ENCODE assay signal across 1 cellular context in the genomic region with DNA sequence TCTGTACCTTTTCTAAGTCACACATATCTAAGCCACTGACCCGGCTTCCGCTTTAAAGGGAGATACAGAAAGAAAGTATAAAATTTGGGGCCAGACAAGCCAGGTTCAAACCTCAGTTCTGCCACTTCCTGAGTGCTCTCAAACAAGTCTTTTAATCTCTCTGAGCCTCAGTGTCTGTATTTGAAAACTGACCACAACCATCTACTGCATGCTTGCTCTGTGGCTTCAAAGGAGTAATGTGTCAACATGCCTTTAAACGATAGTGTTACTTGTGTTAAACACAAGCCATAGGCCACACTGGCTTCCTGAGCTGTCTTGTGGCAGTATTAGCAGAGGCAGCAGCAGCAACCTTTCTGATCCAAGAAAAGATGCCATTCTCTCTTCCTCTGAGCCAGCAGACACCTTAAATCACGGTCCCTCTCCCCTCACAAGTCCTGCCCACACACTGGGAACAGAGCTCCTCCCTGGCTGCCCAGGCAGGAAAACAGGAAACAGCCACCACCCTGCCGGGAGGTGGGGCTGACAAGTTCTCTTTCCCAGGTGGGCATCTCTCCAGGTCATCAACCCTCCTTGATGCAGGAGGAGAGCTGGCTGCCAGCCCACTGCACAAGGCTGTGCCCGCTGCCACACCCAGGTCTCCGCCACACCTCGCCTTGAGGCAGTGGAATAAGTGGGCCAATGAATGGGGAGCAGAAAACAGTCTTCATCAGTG.
A peak's percentile ranks its signal among the peaks of the same experiment; 100 is the strongest.
TF ChIP-seq lines count a peak whose summit lies in the region.

No MANE protein-coding gene starts in this region.

TF ChIP-seq in HepG2, 621 proteins besides CTCF, POLR2A, EP300 and RAD21 (continued from another document and continues in another):
- TF ChIP-seq, protein P1, sequence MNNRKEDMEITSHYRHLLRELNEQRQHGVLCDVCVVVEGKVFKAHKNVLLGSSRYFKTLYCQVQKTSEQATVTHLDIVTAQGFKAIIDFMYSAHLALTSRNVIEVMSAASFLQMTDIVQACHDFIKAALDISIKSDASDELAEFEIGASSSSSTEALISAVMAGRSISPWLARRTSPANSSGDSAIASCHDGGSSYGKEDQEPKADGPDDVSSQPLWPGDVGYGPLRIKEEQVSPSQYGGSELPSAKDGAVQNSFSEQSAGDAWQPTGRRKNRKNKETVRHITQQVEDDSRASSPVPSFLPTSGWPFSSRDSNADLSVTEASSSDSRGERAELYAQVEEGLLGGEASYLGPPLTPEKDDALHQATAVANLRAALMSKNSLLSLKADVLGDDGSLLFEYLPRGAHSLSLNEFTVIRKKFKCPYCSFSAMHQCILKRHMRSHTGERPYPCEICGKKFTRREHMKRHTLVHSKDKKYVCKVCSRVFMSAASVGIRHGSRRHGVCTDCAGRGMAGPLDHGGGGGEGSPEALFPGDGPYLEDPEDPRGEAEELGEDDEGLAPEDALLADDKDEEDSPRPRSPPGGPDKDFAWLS (CRISPR knock-in tag; IDR thresholded peaks at IDR 0.05; ENCODE audit: borderline replicate concordance) = no peak
- TF ChIP-seq ZNF354B (CRISPR knock-in tag; IDR thresholded peaks at IDR 0.05) (no peak), ZFP82 (CRISPR knock-in tag; IDR thresholded peaks at IDR 0.05; ENCODE audit: borderline replicate concordance) (no peak), ZBTB42 (CRISPR knock-in tag; IDR thresholded peaks at IDR 0.05) (no peak), ZNF782 (CRISPR knock-in tag; IDR thresholded peaks at IDR 0.05; ENCODE audit: borderline replicate concordance) (no peak), TCF7L2 (IDR thresholded peaks at IDR 0.05; ENCODE audit: low read depth, low read length) (no peak), GABPB1 (CRISPR knock-in tag; IDR thresholded peaks at IDR 0.05) (peak; percentile 31; the same call in 1 of the 2 replicates), PHF21A (CRISPR knock-in tag; IDR thresholded peaks at IDR 0.05) (peak; percentile 65), ZNF3 (CRISPR knock-in tag; IDR thresholded peaks at IDR 0.05) (no peak), MED1 (CRISPR knock-in tag; IDR thresholded peaks at IDR 0.05) (peak; percentile 42; the same call in 1 of the 2 replicates), NR2F6 (IDR thresholded peaks at IDR 0.05) (peak; percentile 31; the same call in 1 of the 2 replicates), NR2F6 (CRISPR knock-in tag; IDR thresholded peaks at IDR 0.05) (peak; percentile 46; the same call in 1 of the 2 replicates), ZNF274 (CRISPR knock-in tag; IDR thresholded peaks at IDR 0.05) (peak; percentile 21; the same call in 1 of the 2 replicates), SOX13 (IDR thresholded peaks at IDR 0.05) (no peak), SOX13 (CRISPR knock-in tag; conservative IDR thresholded peaks at IDR 0.05 in 1 of 2, IDR thresholded peaks at IDR 0.05 in 1 of 2) (peak in 1 of 2 experiments; percentile 73; a peak in 2 of 4 replicates), ZNF770 (CRISPR knock-in tag; IDR thresholded peaks at IDR 0.05) (no peak), CC2D1A (CRISPR knock-in tag; IDR thresholded peaks at IDR 0.05) (no peak), KDM3A (CRISPR knock-in tag; IDR thresholded peaks at IDR 0.05; ENCODE audit: low read depth) (no peak), RNF219 (CRISPR knock-in tag; IDR thresholded peaks at IDR 0.05) (no peak), CENPBD1 (CRISPR knock-in tag; IDR thresholded peaks at IDR 0.05; ENCODE audit: borderline replicate concordance, low read depth) (no peak), ZBTB1 (CRISPR knock-in tag; IDR thresholded peaks at IDR 0.05; ENCODE audit: borderline replicate concordance) (no peak), MAFF (IDR thresholded peaks at IDR 0.05; ENCODE audit: low read depth, low read length) (no peak), AGO2 (optimal IDR thresholded peaks at IDR 0.05; ENCODE audit: low read depth, low read length) (no peak), TAF15 (IDR thresholded peaks at IDR 0.05; ENCODE audit: low read depth, low read length, poor library complexity, severe bottlenecking) (no peak), KDM6A (CRISPR knock-in tag; IDR thresholded peaks at IDR 0.05; ENCODE audit: low read depth) (peak; percentile 42; the same call in 1 of the 2 replicates), ZNF564 (CRISPR knock-in tag; IDR thresholded peaks at IDR 0.05) (no peak), IRF2 (CRISPR knock-in tag; IDR thresholded peaks at IDR 0.05) (peak; percentile 38; the same call in 1 of the 2 replicates), GMEB2 (CRISPR knock-in tag; IDR thresholded peaks at IDR 0.05; ENCODE audit: low read depth) (no peak), FOXO1 (CRISPR knock-in tag; IDR thresholded peaks at IDR 0.05) (peak; percentile 61; the same call in 1 of the 2 replicates), ZNF557 (CRISPR knock-in tag; IDR thresholded peaks at IDR 0.05) (no peak), ZNF160 (CRISPR knock-in tag; IDR thresholded peaks at IDR 0.05) (no peak), MLX (CRISPR knock-in tag; IDR thresholded peaks at IDR 0.05) (0 out of 2 replicates have a peak, but pooled peaks have one; percentile 27), HNF4A (CRISPR knock-in tag; IDR thresholded peaks at IDR 0.05) (0 out of 2 replicates have a peak, but pooled peaks have one; percentile 5), ATAD3A (CRISPR knock-in tag; IDR thresholded peaks at IDR 0.05) (no peak), ZNF44 (CRISPR knock-in tag; IDR thresholded peaks at IDR 0.05) (no peak), ZNF460 (CRISPR knock-in tag; IDR thresholded peaks at IDR 0.05; ENCODE audit: borderline replicate concordance) (no peak), ZNF713 (CRISPR knock-in tag; IDR thresholded peaks at IDR 0.05) (no peak), HCFC1 (IDR thresholded peaks at IDR 0.05; ENCODE audit: low read depth, low read length) (no peak), MIXL1 (CRISPR knock-in tag; IDR thresholded peaks at IDR 0.05) (no peak), HOXA3 (CRISPR knock-in tag; IDR thresholded peaks at IDR 0.05) (no peak), NR0B2 (CRISPR knock-in tag; IDR thresholded peaks at IDR 0.05) (no peak), CREB1 (IDR thresholded peaks at IDR 0.05) (no peak), CREB1 (CRISPR knock-in tag; IDR thresholded peaks at IDR 0.05) (no peak), BCL6 (CRISPR knock-in tag; IDR thresholded peaks at IDR 0.05) (peak; percentile 76), FOXA3 (CRISPR knock-in tag; IDR thresholded peaks at IDR 0.05) (peak; percentile 95), RFX3 (CRISPR knock-in tag; IDR thresholded peaks at IDR 0.05) (no peak), TAF1 (CRISPR knock-in tag; IDR thresholded peaks at IDR 0.05) (no peak)
- TF ChIP-seq, protein P2, sequence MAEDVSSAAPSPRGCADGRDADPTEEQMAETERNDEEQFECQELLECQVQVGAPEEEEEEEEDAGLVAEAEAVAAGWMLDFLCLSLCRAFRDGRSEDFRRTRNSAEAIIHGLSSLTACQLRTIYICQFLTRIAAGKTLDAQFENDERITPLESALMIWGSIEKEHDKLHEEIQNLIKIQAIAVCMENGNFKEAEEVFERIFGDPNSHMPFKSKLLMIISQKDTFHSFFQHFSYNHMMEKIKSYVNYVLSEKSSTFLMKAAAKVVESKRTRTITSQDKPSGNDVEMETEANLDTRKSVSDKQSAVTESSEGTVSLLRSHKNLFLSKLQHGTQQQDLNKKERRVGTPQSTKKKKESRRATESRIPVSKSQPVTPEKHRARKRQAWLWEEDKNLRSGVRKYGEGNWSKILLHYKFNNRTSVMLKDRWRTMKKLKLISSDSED (CRISPR knock-in tag; IDR thresholded peaks at IDR 0.05) = no peak
- TF ChIP-seq, protein P3, sequence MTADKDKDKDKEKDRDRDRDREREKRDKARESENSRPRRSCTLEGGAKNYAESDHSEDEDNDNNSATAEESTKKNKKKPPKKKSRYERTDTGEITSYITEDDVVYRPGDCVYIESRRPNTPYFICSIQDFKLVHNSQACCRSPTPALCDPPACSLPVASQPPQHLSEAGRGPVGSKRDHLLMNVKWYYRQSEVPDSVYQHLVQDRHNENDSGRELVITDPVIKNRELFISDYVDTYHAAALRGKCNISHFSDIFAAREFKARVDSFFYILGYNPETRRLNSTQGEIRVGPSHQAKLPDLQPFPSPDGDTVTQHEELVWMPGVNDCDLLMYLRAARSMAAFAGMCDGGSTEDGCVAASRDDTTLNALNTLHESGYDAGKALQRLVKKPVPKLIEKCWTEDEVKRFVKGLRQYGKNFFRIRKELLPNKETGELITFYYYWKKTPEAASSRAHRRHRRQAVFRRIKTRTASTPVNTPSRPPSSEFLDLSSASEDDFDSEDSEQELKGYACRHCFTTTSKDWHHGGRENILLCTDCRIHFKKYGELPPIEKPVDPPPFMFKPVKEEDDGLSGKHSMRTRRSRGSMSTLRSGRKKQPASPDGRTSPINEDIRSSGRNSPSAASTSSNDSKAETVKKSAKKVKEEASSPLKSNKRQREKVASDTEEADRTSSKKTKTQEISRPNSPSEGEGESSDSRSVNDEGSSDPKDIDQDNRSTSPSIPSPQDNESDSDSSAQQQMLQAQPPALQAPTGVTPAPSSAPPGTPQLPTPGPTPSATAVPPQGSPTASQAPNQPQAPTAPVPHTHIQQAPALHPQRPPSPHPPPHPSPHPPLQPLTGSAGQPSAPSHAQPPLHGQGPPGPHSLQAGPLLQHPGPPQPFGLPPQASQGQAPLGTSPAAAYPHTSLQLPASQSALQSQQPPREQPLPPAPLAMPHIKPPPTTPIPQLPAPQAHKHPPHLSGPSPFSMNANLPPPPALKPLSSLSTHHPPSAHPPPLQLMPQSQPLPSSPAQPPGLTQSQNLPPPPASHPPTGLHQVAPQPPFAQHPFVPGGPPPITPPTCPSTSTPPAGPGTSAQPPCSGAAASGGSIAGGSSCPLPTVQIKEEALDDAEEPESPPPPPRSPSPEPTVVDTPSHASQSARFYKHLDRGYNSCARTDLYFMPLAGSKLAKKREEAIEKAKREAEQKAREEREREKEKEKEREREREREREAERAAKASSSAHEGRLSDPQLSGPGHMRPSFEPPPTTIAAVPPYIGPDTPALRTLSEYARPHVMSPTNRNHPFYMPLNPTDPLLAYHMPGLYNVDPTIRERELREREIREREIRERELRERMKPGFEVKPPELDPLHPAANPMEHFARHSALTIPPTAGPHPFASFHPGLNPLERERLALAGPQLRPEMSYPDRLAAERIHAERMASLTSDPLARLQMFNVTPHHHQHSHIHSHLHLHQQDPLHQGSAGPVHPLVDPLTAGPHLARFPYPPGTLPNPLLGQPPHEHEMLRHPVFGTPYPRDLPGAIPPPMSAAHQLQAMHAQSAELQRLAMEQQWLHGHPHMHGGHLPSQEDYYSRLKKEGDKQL (CRISPR knock-in tag; IDR thresholded peaks at IDR 0.05; ENCODE audit: low read depth) = peak; percentile 67; the same call in 1 of the 2 replicates
- TF ChIP-seq, protein P4, sequence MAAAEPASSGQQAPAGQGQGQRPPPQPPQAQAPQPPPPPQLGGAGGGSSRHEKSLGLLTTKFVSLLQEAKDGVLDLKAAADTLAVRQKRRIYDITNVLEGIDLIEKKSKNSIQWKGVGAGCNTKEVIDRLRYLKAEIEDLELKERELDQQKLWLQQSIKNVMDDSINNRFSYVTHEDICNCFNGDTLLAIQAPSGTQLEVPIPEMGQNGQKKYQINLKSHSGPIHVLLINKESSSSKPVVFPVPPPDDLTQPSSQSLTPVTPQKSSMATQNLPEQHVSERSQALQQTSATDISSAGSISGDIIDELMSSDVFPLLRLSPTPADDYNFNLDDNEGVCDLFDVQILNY (CRISPR knock-in tag; conservative IDR thresholded peaks at IDR 0.05) = no peak
